Comparison of ENCODE assay signal across 7 cellular contexts in the genomic region with DNA sequence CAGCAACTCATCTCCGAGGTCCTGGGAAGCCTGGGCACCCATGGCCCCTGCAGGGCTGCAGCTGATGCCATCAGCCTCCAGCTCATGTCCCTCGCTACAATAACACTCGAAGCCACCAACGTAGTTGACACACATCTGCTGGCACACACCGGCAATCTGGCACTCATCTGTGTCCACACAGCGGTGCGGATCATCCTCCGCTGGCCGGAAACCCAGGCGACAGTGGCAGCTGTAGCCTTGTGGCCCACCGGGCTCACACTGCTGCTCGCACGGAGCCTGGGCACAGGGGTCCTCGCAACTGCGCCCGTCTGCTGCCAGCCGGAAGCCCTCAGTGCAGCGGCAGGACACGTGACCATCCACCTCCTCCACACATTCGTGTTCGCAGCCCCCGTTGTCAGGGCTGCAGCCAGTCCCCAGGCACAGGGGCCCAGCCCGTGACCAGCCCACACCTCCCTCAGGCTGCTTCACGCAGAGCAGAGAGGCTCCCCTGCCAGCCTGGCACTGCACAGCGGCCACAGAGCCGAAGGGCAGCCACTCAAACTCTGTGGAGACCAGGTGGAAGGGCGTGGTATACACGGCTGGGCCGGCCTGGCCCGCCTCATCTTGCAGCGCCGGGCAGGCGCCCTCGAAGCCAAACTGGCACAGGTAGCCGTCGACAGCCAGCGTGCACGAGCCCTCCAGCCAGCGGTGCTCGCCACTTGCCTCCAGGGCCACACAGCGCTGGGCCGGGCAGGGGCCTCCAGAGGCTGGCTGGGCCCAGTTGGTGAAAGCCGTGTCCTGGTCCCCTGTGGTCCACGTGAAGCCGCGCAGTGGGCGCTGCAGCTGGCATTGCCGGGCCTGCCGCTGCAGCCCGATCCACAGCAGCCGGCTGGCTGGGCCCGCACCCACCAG. TPM values are rescaled to one million over a fixed set of nuclear protein-coding genes. Genes with fewer than 3 reads are reported as not detected.
DNase-seq lines count a peak whose midpoint lies in the region; ATAC-seq and TF ChIP-seq lines count a peak whose summit lies in the region.
"Had no signal": no experiment of that assay in that cellular context is flagged by ENCODE, and none has a peak within 500 bp of the region (broad histone marks: within the 10 kb centered on the region; RNA-seq: fewer than 3 reads in every experiment).

No MANE protein-coding gene starts in this region.

- H3K4me1 ChIP-seq in SJSA1 (replicated peaks) (peaks cover 73% of the 10 kb centered on the region), lung (ENCODE audit: control insufficient read depth in 2 of 2, insufficient read depth in 2 of 2, low read length in 2 of 2) (peaks cover 0 to 22% of the 10 kb centered on the region in 2 donors)

- H3K9me3 ChIP-seq in SJSA1 (replicated peaks) (peaks cover 6% of the 10 kb centered on the region; the same call in 1 of the 2 replicates), lung (ENCODE audit: control insufficient read depth in 2 of 2, insufficient read depth in 1 of 2, low read length in 1 of 2) (no peaks in the 10 kb centered on the region)

- CTCF ChIA-PET in AG04449 (lab: Yijun Ruan, JAX), result interaction anchor here (1.0 to 8.6 kb wide), 13 partner anchors 11 to 123 kb away, joined by 3 to 260 read pairs (median 12); a partner anchor contains a TSS

- WGBS in lung, 2 donors, result 70 to 84% methylated on average over 52 of the region's 52 CpGs

- H3K4me3 ChIP-seq in AG04449 (ENCODE audit: low read depth, low read length) (peak overlapping the region; percentile 91), SJSA1 (peak overlapping the region; percentile 73), lung (peak overlapping the region; percentile 19)

- POLR2A ChIA-PET in AG04449 (lab: Yijun Ruan, JAX), result interaction anchor here (0.8 to 4.1 kb wide), 8 partner anchors 10 to 32 kb away, joined by 3 to 64 read pairs (median 8); a partner anchor contains a TSS

- H3K27me3 ChIP-seq in SJSA1 (replicated peaks) (no peaks in the 10 kb centered on the region), lung (ENCODE audit: control insufficient read depth, insufficient read depth) (no peaks in the 10 kb centered on the region)

- DNase-seq in AG04449 (ENCODE audit: low read depth, low spot score) (no peak), SJSA1 (ENCODE audit: low read depth in 1 of 2, low spot score in 2 of 2) (peak; percentile 71 to 82), lung (ENCODE audit: low spot score) (no peak)
- no peak for DNase-seq in stimulated activated CD4-positive, alpha-beta T cell treated with anti-CD3 and anti-CD28 coated beads, Interleukin-4, amount 100 ng/mL, for 24 hours

- H3K36me3 ChIP-seq in SJSA1 (peaks cover 50% of the 10 kb centered on the region), lung (ENCODE audit: control insufficient read depth in 2 of 2, insufficient read depth in 2 of 2, low read length in 2 of 2) (no peaks in the 10 kb centered on the region)

- ATAC-seq in lung (ENCODE audit: insufficient read depth, low FRiP score) (no peak), HG02759 (IDR thresholded peaks at IDR 0.05; ENCODE audit: unreplicated experiment) (no peak), HG03354 (IDR thresholded peaks at IDR 0.05; ENCODE audit: poor library complexity, severe bottlenecking, unreplicated experiment) (no peak)

- peak overlapping the region; percentile 94 for H3K27ac ChIP-seq in SJSA1
- peak overlapping the region in 1 of 2 donors; percentile 54 for H3K27ac ChIP-seq in lung (ENCODE audit: low read depth in 1 of 2, low read length in 1 of 2)

- TF ChIP-seq CTCF in AG04449 (IDR thresholded peaks at IDR 0.05; ENCODE audit: insufficient read depth, low read length, missing control alignments), result no peak
- TF ChIP-seq CTCF in lung (IDR thresholded peaks at IDR 0.05; ENCODE audit: control extremely low read depth, extremely low read depth), result no peak

RNA-seq across cellular contexts. Expression of a gene that starts 0.7 kb away (rescaled TPM):
- 576 and 629 TPM in 2 replicates for total RNA-seq in SJSA1 (2014; rRNA removed; shearing (Covaris generic))
- 10 to 100 TPM; 25.9 to 53.5 TPM for total RNA-seq in lung
- polyA plus RNA-seq in lung, result 10 to 100 TPM in 1 of 2 donors, 1 to 10 TPM in 1; 9.2 to 20.1 TPM

RNA-seq across cellular contexts. Expression of a gene that starts 20.1 kb away (rescaled TPM):
- total RNA-seq in SJSA1 (2014; rRNA removed; shearing (Covaris generic)), result 44.9 and 58.0 TPM in 2 replicates
- total RNA-seq in lung, result 10 to 100 TPM in 1 of 2 donors, 1 to 10 TPM in 1; 1.9 to 15.1 TPM
- polyA plus RNA-seq in lung, result 10 to 100 TPM in 1 of 2 donors, 1 to 10 TPM in 1; 6.9 to 12.4 TPM

RNA-seq across cellular contexts. Expression of a gene that starts 24.5 kb away (rescaled TPM):
- 0.60 and 0.61 TPM in 2 replicates for total RNA-seq in SJSA1 (2014; rRNA removed; shearing (Covaris generic))
- total RNA-seq in lung, result under 1 TPM; 0.23 to 0.28 TPM
- under 1 TPM; 0.09 to 0.91 TPM for polyA plus RNA-seq in lung
- total RNA-seq: Daoy had no signal

RNA-seq across cellular contexts. Expression of a gene that starts 27.2 kb away (rescaled TPM):
- 162 and 245 TPM in 2 replicates for total RNA-seq in SJSA1 (2014; rRNA removed; shearing (Covaris generic))
- 100 to 1,000 TPM in 1 of 2 donors, 10 to 100 TPM in 1; 46.6 to 123 TPM for total RNA-seq in lung
- 100 to 1,000 TPM; 105 to 128 TPM for polyA plus RNA-seq in lung

RNA-seq across cellular contexts. Expression of a gene that starts 28.7 kb away (rescaled TPM):
- total RNA-seq in SJSA1 (2014; rRNA removed; shearing (Covaris generic)), result 170 and 189 TPM in 2 replicates
- 10 to 100 TPM; 23.7 to 38.0 TPM for total RNA-seq in lung
- polyA plus RNA-seq in lung, result 10 to 100 TPM; 60.4 to 88.7 TPM

Comparison
In these comparisons a context has a peak if more than half of its experiments do, and no peak if none do; other contexts are left out.
1. DNase-seq: peak in SJSA1 (2 of 2); none in AG04449 (single experiment), lung (single experiment) and stimulated activated CD4-positive, alpha-beta T cell treated with anti-CD3 and anti-CD28 coated beads, Interleukin-4, amount 100 ng/mL, for 24 hours (single experiment).
2. H3K4me3 ChIP-seq: peak in every context shown above with its lines; median percentile 91 in AG04449; 73 in SJSA1; 19 in lung.
3. RNA of a gene that starts 0.7 kb away (total RNA-seq): 576 to 629 TPM in SJSA1; 25.9 to 53.5 TPM in lung; every median in the first group is over 10 times any median in the second.